8 cellular contexts compared by ENCODE assay signal in the genomic region with DNA sequence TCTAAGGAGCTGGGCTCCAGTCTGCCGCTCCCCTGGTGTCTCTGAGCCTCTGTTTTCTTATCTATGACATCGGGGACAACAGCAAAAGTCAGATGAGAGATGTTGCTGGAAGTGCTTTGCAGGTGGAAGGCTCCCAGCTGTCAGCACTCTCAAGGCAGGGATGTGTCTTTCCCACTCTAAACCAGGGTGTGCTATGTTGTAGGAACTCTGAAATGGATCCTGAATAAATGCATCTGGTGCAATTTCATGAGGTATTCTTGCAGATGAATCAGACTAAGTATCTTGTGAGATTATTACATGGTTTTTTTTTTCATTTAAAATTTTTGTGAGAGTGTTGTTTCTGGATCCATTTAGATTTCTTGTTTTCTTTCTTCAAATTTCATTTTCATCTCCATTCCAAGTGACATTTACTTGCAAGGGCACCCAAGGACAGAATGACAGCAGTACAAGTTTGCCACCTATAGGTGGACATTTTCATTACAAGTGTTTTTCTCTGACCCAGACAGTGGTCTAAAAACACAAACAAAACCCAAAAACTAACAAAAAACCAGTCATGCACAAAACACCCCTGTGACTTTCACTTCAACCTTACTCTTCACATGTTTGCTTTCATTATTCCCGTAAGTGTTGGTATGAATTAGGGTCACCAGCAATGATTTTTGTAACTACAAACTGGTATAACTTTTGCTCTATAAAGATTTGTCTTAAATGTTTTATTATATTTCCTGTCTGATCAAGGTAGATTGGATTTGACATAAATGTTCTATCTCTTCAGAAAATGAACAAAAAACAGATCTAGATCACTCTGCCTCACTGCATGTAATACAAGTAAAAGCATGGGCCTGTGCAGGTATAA. TPM values are rescaled to one million over a fixed set of nuclear protein-coding genes. Genes with fewer than 3 reads are reported as not detected.
DNase-seq lines count a peak whose midpoint lies in the region; FAIRE-seq and TF ChIP-seq lines count a peak whose summit lies in the region.

No MANE protein-coding gene starts in this region.

- no peak overlapping the region for H3K27ac Mint-ChIP-seq in activated CD4-positive, alpha-beta T cell treated with anti-CD3 and anti-CD28 coated beads, Interleukin-2, amount 10 ng/mL, durations not matched to agents 24 days and 14 days

- H3K27ac ChIP-seq in VCaP, result no peak overlapping the region

- no peaks in the 10 kb centered on the region for H3K9me3 Mint-ChIP-seq in activated CD4-positive, alpha-beta T cell treated with anti-CD3 and anti-CD28 coated beads, Interleukin-2, amount 10 ng/mL, durations not matched to agents 24 days and 14 days

- peak; percentile 83 for TF ChIP-seq CTCF in VCaP (conservative IDR thresholded peaks at IDR 0.05)

- no peaks in the 10 kb centered on the region for H3K36me3 Mint-ChIP-seq in activated CD4-positive, alpha-beta T cell treated with anti-CD3 and anti-CD28 coated beads, Interleukin-2, amount 10 ng/mL, durations not matched to agents 24 days and 14 days (ENCODE audit: low read depth)

- H3K4me3 Mint-ChIP-seq in activated CD4-positive, alpha-beta T cell treated with anti-CD3 and anti-CD28 coated beads, Interleukin-2, amount 10 ng/mL, durations not matched to agents 24 days and 14 days, result no peak overlapping the region

- no peaks in the 10 kb centered on the region for H3K27me3 ChIP-seq in H7 (ENCODE audit: control insufficient read depth, insufficient read depth, low read length)

- FAIRE-seq in islet of Langerhans (lab: Jason Lieb, UNC), result peak; percentile 96

- peaks cover 3% of the 10 kb centered on the region for H3K4me1 Mint-ChIP-seq in activated CD4-positive, alpha-beta T cell treated with anti-CD3 and anti-CD28 coated beads, Interleukin-2, amount 10 ng/mL, durations not matched to agents 24 days and 14 days

- intact Hi-C loops in activated CD4-positive, alpha-beta T cell treated with anti-CD3 and anti-CD28 coated beads, Interleukin-2, amount 10 ng/mL, durations not matched to agents 24 days and 14 days (cut with micrococcal nuclease), result loop anchor here (1.0 to 10.0 kb wide), 6 partner anchors 183 to 612 kb away; no protein-coding TSS in a partner anchor

- H3K36me3 ChIP-seq in H7 (replicated peaks; ENCODE audit: control insufficient read depth, insufficient read depth, low read length), result no peaks in the 10 kb centered on the region

- peak; percentile 70 for DNase-seq in activated CD4-positive, alpha-beta T cell treated with anti-CD3 and anti-CD28 coated beads, Interleukin-2, amount 10 ng/mL, durations not matched to agents 24 days and 14 days
- no peak for DNase-seq in activated CD4-positive, alpha-beta T cell treated with anti-CD3 and anti-CD28 coated beads, Interleukin-2, amount 50 U/mL, for 1 hour
- DNase-seq in H7 (peak; percentile 35), LoVo (ENCODE audit: low spot score) (peak; percentile 42), C1 segment of cervical spinal cord (lab: John Stamatoyannopoulos, UW) (no peak)
- DNase-seq in stimulated activated CD4-positive, alpha-beta T cell treated with anti-CD3 and anti-CD28 coated beads, Interleukin-1b, Interleukin-23, amount 100 ng/mL, for 48 hours, result no peak

- H3K27me3 Mint-ChIP-seq in activated CD4-positive, alpha-beta T cell treated with anti-CD3 and anti-CD28 coated beads, Interleukin-2, amount 10 ng/mL, durations not matched to agents 24 days and 14 days, result peaks cover 20% of the 10 kb centered on the region

- H3K4me3 ChIP-seq in H7 (ENCODE audit: insufficient read depth, low read depth, low read length), result no peak overlapping the region

RNA-seq across cellular contexts. Expression of a gene that starts 14.7 kb away (rescaled TPM):
- not detected in 2 replicates for total RNA-seq in activated CD4-positive, alpha-beta T cell treated with anti-CD3 and anti-CD28 coated beads, Interleukin-2, amount 10 ng/mL, durations not matched to agents 24 days and 14 days
- 0.03 TPM in 1 of 2 replicates, not detected in the other for total RNA-seq in H7 (2014; rRNA removed; shearing (Covaris generic))

Comparison
In these comparisons a context has a peak if more than half of its experiments do, and no peak if none do; other contexts are left out.
1. DNase-seq: peak in activated CD4-positive, alpha-beta T cell treated with anti-CD3 and anti-CD28 coated beads, Interleukin-2, amount 10 ng/mL, durations not matched to agents 24 days and 14 days (single experiment), H7 (single experiment) and LoVo (single experiment); none in activated CD4-positive, alpha-beta T cell treated with anti-CD3 and anti-CD28 coated beads, Interleukin-2, amount 50 U/mL, for 1 hour (single experiment), stimulated activated CD4-positive, alpha-beta T cell treated with anti-CD3 and anti-CD28 coated beads, Interleukin-1b, Interleukin-23, amount 100 ng/mL, for 48 hours (single experiment) and C1 segment of cervical spinal cord (0 of 14).